ENCODE assay signal across 10 cellular contexts in genomic region chr9:38339087-38339486, GRCh38. TPM values are rescaled to one million over a fixed set of nuclear protein-coding genes. Genes with fewer than 3 reads are reported as not detected.
DNase-seq lines count a peak whose midpoint lies in the region; ATAC-seq, FAIRE-seq and TF ChIP-seq lines count a peak whose summit lies in the region.
"Had no signal": no experiment of that assay in that cellular context is flagged by ENCODE, and none has a peak within 500 bp of the region (broad histone marks: within the 10 kb centered on the region; RNA-seq: fewer than 3 reads in every experiment).

No MANE protein-coding gene starts in this region.

- WGBS in small intestine, 3 donors = 27 to 38% (median 33%) methylated on average over 3 of the region's 3 CpGs

- no peak for TF ChIP-seq CTCF in fibroblast of lung (conservative IDR thresholded peaks at IDR 0.05 in 1 of 2, IDR thresholded peaks at IDR 0.05 in 1 of 2; ENCODE audit: low read depth in 1 of 2, low read length in 2 of 2)

- peak; percentile 77 for DNase-seq in A172 (ENCODE audit: low spot score)
- peak; percentile 84 for DNase-seq in M059J (ENCODE audit: low read depth)
- DNase-seq in fibroblast of lung (ENCODE audit: low read depth in 2 of 2) = peak; percentile 50 to 79
- DNase-seq in small intestine = no peak
- no peak for DNase-seq in NCI-H526 treated with DMSO at 0.1 percent for 48 hours (lab: John Stamatoyannopoulos, UW)
- DNase-seq in central memory CD4-positive, alpha-beta T cell = no peak
- no peak for DNase-seq in NCI-H2107 treated with DMSO at 0.1 percent for 48 hours (lab: John Stamatoyannopoulos, UW; ENCODE audit: unreplicated experiment)
- DNase-seq: Calu3, PC-9 had no signal

- no peaks in the 10 kb centered on the region for H3K36me3 ChIP-seq in fibroblast of lung (ENCODE audit: control insufficient read depth, insufficient read depth, low read length)
- H3K36me3 ChIP-seq in small intestine (ENCODE audit: control insufficient read depth in 2 of 2, insufficient read depth in 2 of 2, low read length in 2 of 2) = no peaks in the 10 kb centered on the region

- no peak overlapping the region for H2AFZ ChIP-seq in fibroblast of lung (ENCODE audit: low read length)
- H2AFZ ChIP-seq: PC-9 had no signal

- peak; percentile 80 for ATAC-seq in GM18909 (IDR thresholded peaks at IDR 0.05; ENCODE audit: poor library complexity, unreplicated experiment)

- H3K4me3 ChIP-seq in fibroblast of lung (replicated peaks in 1 of 4; ENCODE audit: control extremely low read depth in 1 of 4, insufficient read depth in 1 of 4, low read depth in 3 of 4, low read length in 4 of 4) (no peak overlapping the region), small intestine (ENCODE audit: low read depth in 1 of 2, low read length in 2 of 2) (no peak overlapping the region)
- H3K4me3 ChIP-seq: PC-9 had no signal

- H3K27me3 ChIP-seq in fibroblast of lung (ENCODE audit: control insufficient read depth, insufficient read depth, low read length) = peaks cover 26% of the 10 kb centered on the region
- peaks cover 0 to 3% of the 10 kb centered on the region in 2 donors for H3K27me3 ChIP-seq in small intestine (ENCODE audit: control insufficient read depth in 2 of 2, insufficient read depth in 2 of 2, low read length in 2 of 2)

- H3K4me1 ChIP-seq in fibroblast of lung (ENCODE audit: control insufficient read depth, extremely low read depth, insufficient read depth, low read length) (peaks cover 7% of the 10 kb centered on the region), small intestine (ENCODE audit: control insufficient read depth in 2 of 2, insufficient read depth in 1 of 2, low read depth in 1 of 2, low read length in 1 of 2) (no peaks in the 10 kb centered on the region)

- H3K4me2 ChIP-seq in fibroblast of lung (ENCODE audit: extremely low read depth, insufficient read depth, low read length) = peak overlapping the region; percentile 59
- H3K4me2 ChIP-seq: PC-9 had no signal

- no peaks in the 10 kb centered on the region for H4K20me1 ChIP-seq in fibroblast of lung (ENCODE audit: control insufficient read depth, extremely low read depth, insufficient read depth, low read length)

- no peak overlapping the region for H3K9ac ChIP-seq in fibroblast of lung (ENCODE audit: insufficient read depth, low read length)

- no peak for FAIRE-seq in small intestine (lab: Jason Lieb, UNC)

- H3K27ac ChIP-seq in fibroblast of lung (ENCODE audit: insufficient read depth, low read length) = no peak overlapping the region
- H3K27ac ChIP-seq in small intestine (ENCODE audit: low read depth in 1 of 2, low read length in 1 of 2) = peak overlapping the region in 1 of 2 donors; percentile 36
- H3K27ac ChIP-seq: PC-9 had no signal

- H3K9me3 ChIP-seq in fibroblast of lung (ENCODE audit: control insufficient read depth, insufficient read depth, low read depth, low read length) = no peaks in the 10 kb centered on the region
- no peaks in the 10 kb centered on the region for H3K9me3 ChIP-seq in small intestine (ENCODE audit: control insufficient read depth, low read depth)

- H3K79me2 ChIP-seq in fibroblast of lung (ENCODE audit: control insufficient read depth, insufficient read depth, low read length) = no peaks in the 10 kb centered on the region

RNA-seq across cellular contexts. Expression of gene ALDH1B1, which starts 53.4 kb away (rescaled TPM):
- total RNA-seq in A172 (2014; rRNA removed; shearing (Covaris generic)) = 23.0 and 26.1 TPM in 2 replicates
- 21.9 and 34.7 TPM in 2 replicates for total RNA-seq in M059J (2014; rRNA removed; shearing (Covaris generic))
- 13.9 and 16.2 TPM in 2 replicates for total RNA-seq in fibroblast of lung
- 17.4 and 22.6 TPM in 2 replicates for polyA plus RNA-seq in fibroblast of lung
- polyA plus RNA-seq in fibroblast of lung (2012) = 17.5 and 22.1 TPM in 2 replicates
- 31.5 and 33.9 TPM in 2 replicates for polyA minus RNA-seq in fibroblast of lung (ENCODE audit: low replicate concordance)
- polyA plus RNA-seq in small intestine = 10 to 100 TPM in 1 of 3 donors, 1 to 10 TPM in 2; 4.2 to 60.9 (median 6.8) TPM

Comparison
In these comparisons a context has a peak if more than half of its experiments do, and no peak if none do; other contexts are left out.
1. DNase-seq: peak in A172 (single experiment), M059J (single experiment) and fibroblast of lung (2 of 2); none in small intestine (single experiment), NCI-H526 treated with DMSO at 0.1 percent for 48 hours (single experiment), central memory CD4-positive, alpha-beta T cell (single experiment) and NCI-H2107 treated with DMSO at 0.1 percent for 48 hours (single experiment).